8 cellular contexts compared by ENCODE assay signal in the genomic region with DNA sequence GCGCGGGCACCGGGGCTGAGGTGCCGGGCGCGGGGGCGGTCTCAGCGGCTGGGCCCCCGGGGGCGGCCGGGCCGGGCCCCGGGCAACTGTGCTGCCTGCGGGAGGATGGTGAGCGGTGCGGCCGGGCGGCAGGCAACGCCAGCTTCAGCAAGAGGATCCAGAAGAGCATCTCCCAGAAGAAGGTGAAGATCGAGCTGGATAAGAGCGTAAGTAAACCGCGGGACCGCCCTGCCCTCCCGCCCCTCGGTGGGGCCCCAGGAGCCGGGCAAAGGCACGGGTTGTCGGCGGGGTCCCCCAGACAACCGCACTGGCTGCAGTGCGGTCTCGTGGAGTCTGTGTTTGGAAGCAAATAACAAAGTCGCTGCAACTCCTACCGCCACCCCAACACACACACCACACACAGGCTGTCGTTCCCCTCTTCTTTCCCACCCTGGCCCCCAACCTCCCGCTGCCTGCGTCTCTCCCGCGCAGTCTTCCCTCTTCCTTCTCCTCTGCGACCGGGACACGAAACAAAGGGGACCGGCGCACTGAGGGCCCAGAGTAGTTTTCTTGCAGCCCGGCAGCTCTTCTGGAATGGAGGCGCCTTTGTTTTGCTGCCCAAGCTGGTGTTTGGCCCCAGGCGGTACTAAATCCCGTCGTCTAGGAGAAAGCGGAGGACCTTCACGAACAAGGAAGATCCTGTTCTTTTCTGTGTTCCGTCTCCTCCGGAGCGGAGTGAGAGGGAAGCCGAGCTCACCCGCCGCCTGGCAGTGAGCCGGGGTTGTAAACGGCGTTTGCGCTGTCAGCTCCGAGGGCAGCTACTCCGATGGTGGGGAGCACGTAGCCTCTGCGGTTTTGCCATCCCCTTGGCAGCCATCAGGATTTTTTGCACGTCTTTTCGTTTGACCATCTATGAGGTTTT. TPM values are rescaled to one million over a fixed set of nuclear protein-coding genes. Genes with fewer than 3 reads are reported as not detected.
DNase-seq lines count a peak whose midpoint lies in the region; ATAC-seq and TF ChIP-seq lines count a peak whose summit lies in the region.

No MANE protein-coding gene starts in this region.

- ATAC-seq in GM23338 (peak; percentile 48), left ventricle myocardium superior (peak; percentile 27), esophagus mucosa (no peak)

- H3K27ac ChIP-seq in GM23338 (ENCODE audit: low read depth) (no peak overlapping the region), KMS-11 (peak overlapping the region; percentile 76)

- H3K4me3 Mint-ChIP-seq in GM23338, result peak overlapping the region; percentile 97
- H3K4me3 Mint-ChIP-seq in progenitor cell of endocrine pancreas (ENCODE audit: low read depth), result peak overlapping the region; percentile 99

- peak overlapping the region; percentile 85 for H3K4me3 ChIP-seq in GM23338
- H3K4me3 ChIP-seq in KMS-11 (IDR thresholded peaks at IDR 0.05; ENCODE audit: insufficient read depth, low read depth, low read length), result no peak overlapping the region

- TF ChIP-seq CTCF in GM23338 (conservative IDR thresholded peaks at IDR 0.05; ENCODE audit: low read depth in 2 of 2) (no peak), KMS-11 (conservative IDR thresholded peaks at IDR 0.05; ENCODE audit: low read depth, low read length) (no peak), progenitor cell of endocrine pancreas (IDR thresholded peaks at IDR 0.05; ENCODE audit: unreplicated experiment) (no peak)

- H3K9me2 ChIP-seq in GM23338 (ENCODE audit: insufficient read depth), result no peaks in the 10 kb centered on the region

- peaks cover 13% of the 10 kb centered on the region for H3K79me2 ChIP-seq in GM23338 (replicated peaks; ENCODE audit: insufficient read depth)
- peaks cover 50% of the 10 kb centered on the region for H3K79me2 ChIP-seq in KMS-11 (ENCODE audit: insufficient read depth, low read depth)

- 0 out of 2 replicates have a peak, but pooled peaks cover 2% of the 10 kb centered on the region for H3F3A ChIP-seq in GM23338 (replicated peaks; ENCODE audit: low read depth)

- H3K27me3 Mint-ChIP-seq in GM23338 (ENCODE audit: insufficient read depth, low read depth, poor library complexity), result peaks cover 16% of the 10 kb centered on the region
- no peaks in the 10 kb centered on the region for H3K27me3 Mint-ChIP-seq in progenitor cell of endocrine pancreas

- DNase-seq in GM04503 (ENCODE audit: low read depth) (peak; percentile 34), GM23338 (ENCODE audit: low spot score) (peak; percentile 69), T follicular helper cell (ENCODE audit: low read depth) (peak; percentile 21), amygdala (lab: John Stamatoyannopoulos, UW) (peak; percentile 9 to 89 (median 62)), left ventricle myocardium superior (peak; percentile 87), progenitor cell of endocrine pancreas (ENCODE audit: low spot score, unreplicated experiment) (peak; percentile 38)

- peak overlapping the region; percentile 64 for H3K9ac ChIP-seq in KMS-11

- H3K36me3 ChIP-seq in GM23338 (ENCODE audit: insufficient read depth) (no peaks in the 10 kb centered on the region), KMS-11 (ENCODE audit: insufficient read depth) (peaks cover 5% of the 10 kb centered on the region; the same call in 1 of the 2 replicates)

- no peaks in the 10 kb centered on the region; the same call in 2 of the 3 replicates for H3K9me3 Mint-ChIP-seq in GM23338
- no peaks in the 10 kb centered on the region for H3K9me3 Mint-ChIP-seq in progenitor cell of endocrine pancreas (ENCODE audit: low read depth)

- H4K20me1 ChIP-seq in GM23338 (replicated peaks; ENCODE audit: insufficient read depth) (no peaks in the 10 kb centered on the region), KMS-11 (ENCODE audit: insufficient read depth) (peaks cover 4% of the 10 kb centered on the region; the same call in 1 of the 2 replicates)

- H3K4me1 ChIP-seq in GM23338 (ENCODE audit: insufficient read depth) (peaks cover 7% of the 10 kb centered on the region), KMS-11 (ENCODE audit: low read depth, poor library complexity, severe bottlenecking) (peaks cover 41% of the 10 kb centered on the region)

- H3K4me1 Mint-ChIP-seq in GM23338, result peaks cover 12% of the 10 kb centered on the region
- peaks cover 9% of the 10 kb centered on the region for H3K4me1 Mint-ChIP-seq in progenitor cell of endocrine pancreas (ENCODE audit: low read depth)

- H3K4me2 ChIP-seq in GM23338 (peak overlapping the region; percentile 79), KMS-11 (peak overlapping the region; percentile 92)

- peaks cover 17% of the 10 kb centered on the region; the same call in 1 of the 2 replicates for H3K27me3 ChIP-seq in GM23338 (ENCODE audit: insufficient read depth)
- H3K27me3 ChIP-seq in KMS-11 (ENCODE audit: insufficient read depth, low read depth), result no peaks in the 10 kb centered on the region

- intact Hi-C loops in left ventricle myocardium superior (cut with micrococcal nuclease), result no loop called here

- H3K36me3 Mint-ChIP-seq in GM23338 (ENCODE audit: low read depth), result peaks cover 6% of the 10 kb centered on the region; the same call in 1 of the 3 replicates
- peaks cover 3% of the 10 kb centered on the region for H3K36me3 Mint-ChIP-seq in progenitor cell of endocrine pancreas (ENCODE audit: insufficient read depth)

- H2AFZ ChIP-seq in GM23338, result peak overlapping the region; percentile 81
- H2AFZ ChIP-seq in KMS-11 (ENCODE audit: low read depth), result peak overlapping the region; percentile 63

- H3K27ac Mint-ChIP-seq in GM23338 (peak overlapping the region; percentile 72), progenitor cell of endocrine pancreas (peak overlapping the region; percentile 99)

TF ChIP-seq in GM23338, 12 proteins besides CTCF, POLR2A, EP300 and RAD21:
- TF ChIP-seq STAT1 (IDR thresholded peaks at IDR 0.05; ENCODE audit: unreplicated experiment) (no peak), ZNF114 (CRISPR knock-in tag; IDR thresholded peaks at IDR 0.05) (no peak), JUNB (IDR thresholded peaks at IDR 0.05; ENCODE audit: unreplicated experiment) (no peak), NANOG (IDR thresholded peaks at IDR 0.05; ENCODE audit: borderline replicate concordance) (no peak)
- TF ChIP-seq, protein P1, sequence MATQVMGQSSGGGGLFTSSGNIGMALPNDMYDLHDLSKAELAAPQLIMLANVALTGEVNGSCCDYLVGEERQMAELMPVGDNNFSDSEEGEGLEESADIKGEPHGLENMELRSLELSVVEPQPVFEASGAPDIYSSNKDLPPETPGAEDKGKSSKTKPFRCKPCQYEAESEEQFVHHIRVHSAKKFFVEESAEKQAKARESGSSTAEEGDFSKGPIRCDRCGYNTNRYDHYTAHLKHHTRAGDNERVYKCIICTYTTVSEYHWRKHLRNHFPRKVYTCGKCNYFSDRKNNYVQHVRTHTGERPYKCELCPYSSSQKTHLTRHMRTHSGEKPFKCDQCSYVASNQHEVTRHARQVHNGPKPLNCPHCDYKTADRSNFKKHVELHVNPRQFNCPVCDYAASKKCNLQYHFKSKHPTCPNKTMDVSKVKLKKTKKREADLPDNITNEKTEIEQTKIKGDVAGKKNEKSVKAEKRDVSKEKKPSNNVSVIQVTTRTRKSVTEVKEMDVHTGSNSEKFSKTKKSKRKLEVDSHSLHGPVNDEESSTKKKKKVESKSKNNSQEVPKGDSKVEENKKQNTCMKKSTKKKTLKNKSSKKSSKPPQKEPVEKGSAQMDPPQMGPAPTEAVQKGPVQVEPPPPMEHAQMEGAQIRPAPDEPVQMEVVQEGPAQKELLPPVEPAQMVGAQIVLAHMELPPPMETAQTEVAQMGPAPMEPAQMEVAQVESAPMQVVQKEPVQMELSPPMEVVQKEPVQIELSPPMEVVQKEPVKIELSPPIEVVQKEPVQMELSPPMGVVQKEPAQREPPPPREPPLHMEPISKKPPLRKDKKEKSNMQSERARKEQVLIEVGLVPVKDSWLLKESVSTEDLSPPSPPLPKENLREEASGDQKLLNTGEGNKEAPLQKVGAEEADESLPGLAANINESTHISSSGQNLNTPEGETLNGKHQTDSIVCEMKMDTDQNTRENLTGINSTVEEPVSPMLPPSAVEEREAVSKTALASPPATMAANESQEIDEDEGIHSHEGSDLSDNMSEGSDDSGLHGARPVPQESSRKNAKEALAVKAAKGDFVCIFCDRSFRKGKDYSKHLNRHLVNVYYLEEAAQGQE (IDR thresholded peaks at IDR 0.05; ENCODE audit: unreplicated experiment), result no peak

RNA-seq across cellular contexts. Expression of gene SAP30, which starts 0.8 kb away (rescaled TPM):
- total RNA-seq in GM23338 (2014; rRNA removed; shearing (Covaris generic)), result 16.5 and 18.1 TPM in 2 replicates
- 9.3 and 24.8 TPM in 2 replicates for polyA plus RNA-seq in GM23338 (2016; fragmentation: Nextera tagmentation; extraction: Ambion mirVana)
- total RNA-seq in left ventricle myocardium superior, result 15.1 TPM
- 23.7 TPM in 2 replicates for total RNA-seq in progenitor cell of endocrine pancreas
- total RNA-seq in esophagus mucosa, result 5.1 TPM

RNA-seq across cellular contexts. Expression of gene SCRG1, which starts 27.4 kb away (rescaled TPM):
- not detected in 2 replicates for total RNA-seq in GM23338 (2014; rRNA removed; shearing (Covaris generic))
- polyA plus RNA-seq in GM23338 (2016; fragmentation: Nextera tagmentation; extraction: Ambion mirVana), result 0.30 and 0.45 TPM in 2 replicates
- 0.35 TPM for total RNA-seq in left ventricle myocardium superior
- not detected in 2 replicates for total RNA-seq in progenitor cell of endocrine pancreas
- 0.12 TPM for total RNA-seq in esophagus mucosa

RNA-seq across cellular contexts. Expression of gene HMGB2, which starts 37.4 kb away (rescaled TPM):
- 103 and 109 TPM in 2 replicates for total RNA-seq in GM23338 (2014; rRNA removed; shearing (Covaris generic))
- polyA plus RNA-seq in GM23338 (2016; fragmentation: Nextera tagmentation; extraction: Ambion mirVana), result 519 and 593 TPM in 2 replicates
- total RNA-seq in left ventricle myocardium superior (38.8 TPM), progenitor cell of endocrine pancreas (145 and 157 TPM in 2 replicates), esophagus mucosa (85.0 TPM)

Comparison
In these comparisons a context has a peak if more than half of its experiments do, and no peak if none do; other contexts are left out.
1. DNase-seq: peak in every context shown above with its lines; median percentile 87 in left ventricle myocardium superior; 69 in GM23338; 62 in amygdala; 38 in progenitor cell of endocrine pancreas; 34 in GM04503; 21 in T follicular helper cell.